9 cellular contexts compared by ENCODE assay signal in the genomic region with DNA sequence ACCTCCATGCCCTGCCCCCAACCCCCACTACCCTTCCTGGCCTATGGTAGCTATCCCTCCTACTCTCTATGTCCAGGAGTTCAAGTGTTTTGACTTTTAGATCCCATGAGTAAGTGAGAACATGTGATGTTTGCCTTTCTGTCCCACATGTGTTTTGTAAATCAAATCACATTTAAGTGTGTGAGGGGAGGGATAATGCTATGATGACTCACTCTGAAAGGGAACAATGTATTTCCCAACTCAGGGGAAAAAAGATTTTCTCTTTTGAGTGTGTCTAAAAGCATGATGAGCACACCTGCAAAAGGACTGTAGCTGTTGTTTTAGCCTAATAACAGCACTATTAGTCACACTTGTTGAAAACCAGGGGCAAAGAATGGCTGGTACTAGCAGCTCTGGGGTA.
DNase-seq lines count a peak whose midpoint lies in the region; ATAC-seq and TF ChIP-seq lines count a peak whose summit lies in the region.
"Had no signal": no experiment of that assay in that cellular context is flagged by ENCODE, and none has a peak within 500 bp of the region (broad histone marks: within the 10 kb centered on the region; RNA-seq: fewer than 3 reads in every experiment).

No MANE protein-coding gene starts in this region.

- no peak overlapping the region for H3K27ac ChIP-seq in breast epithelium
- H3K27ac ChIP-seq in SJSA1: 0 out of 2 replicates have a peak overlapping the region, but pooled peaks have one; percentile 11
- no peak overlapping the region for H3K27ac ChIP-seq in upper lobe of right lung

- H3K9me3 ChIP-seq in breast epithelium (no peaks in the 10 kb centered on the region), SJSA1 (replicated peaks) (no peaks in the 10 kb centered on the region), upper lobe of right lung (no peaks in the 10 kb centered on the region)

- H3K27me3 ChIP-seq in breast epithelium: no peaks in the 10 kb centered on the region
- H3K27me3 ChIP-seq in SJSA1 (replicated peaks): no peaks in the 10 kb centered on the region
- H3K27me3 ChIP-seq in upper lobe of right lung: no peaks in the 10 kb centered on the region

- no peaks in the 10 kb centered on the region for H3K9me3 Mint-ChIP-seq in MCF 10A (ENCODE audit: unreplicated experiment)

- no peak overlapping the region for H3K4me3 ChIP-seq in breast epithelium
- H3K4me3 ChIP-seq in SJSA1: no peak overlapping the region
- H3K4me3 ChIP-seq in fibroblast of the aortic adventitia (ENCODE audit: low read depth, low read length): no peak overlapping the region
- no peak overlapping the region for H3K4me3 ChIP-seq in upper lobe of right lung

- DNase-seq in MCF 10A (ENCODE audit: unreplicated experiment) (peak; percentile 95), breast epithelium (ENCODE audit: low spot score in 2 of 2) (no peak), SJSA1 (ENCODE audit: low read depth in 1 of 2, low spot score in 2 of 2) (peak in 1 of 2 experiments; percentile 60), fibroblast of the aortic adventitia (ENCODE audit: low read depth) (peak; percentile 53), upper lobe of right lung (no peak), HUDEP-2 (lab: John Stamatoyannopoulos, UW; ENCODE audit: unreplicated experiment in 76 of 76) (no peak)
- no peak for DNase-seq in activated CD8-positive, alpha-beta memory T cell treated with anti-CD3 and anti-CD28 coated beads, Interleukin-2, amount 50 U/mL, for 48 hours
- DNase-seq: caudate nucleus had no signal

- POLR2A ChIA-PET in MCF 10A (lab: Yijun Ruan, JAX): interaction anchor here (0.7 to 2.4 kb wide), 16 partner anchors 7 to 259 kb away, joined by 3 to 45 read pairs (median 5); partner anchors contain the start of gene CASP8AP2

- H3K27ac Mint-ChIP-seq in MCF 10A (ENCODE audit: low read depth, unreplicated experiment): peak overlapping the region; percentile 99

- CTCF ChIA-PET in MCF 10A (lab: Yijun Ruan, JAX): interaction anchor here (0.6 to 2.0 kb wide), 10 partner anchors 10 to 387 kb away, joined by 3 to 18 read pairs (median 4); no protein-coding TSS in a partner anchor

- H3K36me3 ChIP-seq in breast epithelium (no peaks in the 10 kb centered on the region), SJSA1 (no peaks in the 10 kb centered on the region), upper lobe of right lung (no peaks in the 10 kb centered on the region)

- ATAC-seq in upper lobe of right lung (peak; percentile 83), GM21447 (IDR thresholded peaks at IDR 0.05; ENCODE audit: unreplicated experiment) (no peak)

- H3K27me3 Mint-ChIP-seq in MCF 10A (ENCODE audit: insufficient read depth, unreplicated experiment): no peaks in the 10 kb centered on the region

- H3K36me3 Mint-ChIP-seq in MCF 10A (ENCODE audit: insufficient read depth, unreplicated experiment): peaks cover 6% of the 10 kb centered on the region

- peaks cover 35% of the 10 kb centered on the region for H3K4me1 Mint-ChIP-seq in MCF 10A (ENCODE audit: insufficient read depth, unreplicated experiment)

- TF ChIP-seq POLR2A in breast epithelium (IDR thresholded peaks at IDR 0.05): no peak

- TF ChIP-seq CTCF in MCF 10A (IDR thresholded peaks at IDR 0.05; ENCODE audit: unreplicated experiment) (no peak), breast epithelium (IDR thresholded peaks at IDR 0.05) (no peak), fibroblast of the aortic adventitia (IDR thresholded peaks at IDR 0.05; ENCODE audit: insufficient read depth, low read length) (no peak), upper lobe of right lung (IDR thresholded peaks at IDR 0.05) (no peak)

- intact Hi-C loops in MCF 10A (cut with micrococcal nuclease) (loop anchor here (1.0 to 5.0 kb wide), 3 partner anchors 10 to 146 kb away; no protein-coding TSS in a partner anchor), breast epithelium (cut with DNase I; ENCODE audit: low total_unique reads) (no loop called here), upper lobe of right lung (cut with DNase I) (no loop called here)

- peak overlapping the region; percentile 22 for H3K4me3 Mint-ChIP-seq in MCF 10A (ENCODE audit: unreplicated experiment)

- H3K4me1 ChIP-seq in breast epithelium (no peaks in the 10 kb centered on the region), SJSA1 (replicated peaks) (peaks cover 24% of the 10 kb centered on the region), upper lobe of right lung (peaks cover 3% of the 10 kb centered on the region)

- BruUV-seq in MCF 10A (replicated peaks; lab: Mats Ljungman, UMichigan): no TSS peak

Comparison
In these comparisons a context has a peak if more than half of its experiments do, and no peak if none do; other contexts are left out.
1. DNase-seq: peak in MCF 10A (single experiment) and fibroblast of the aortic adventitia (single experiment); none in breast epithelium (0 of 2), upper lobe of right lung (single experiment), HUDEP-2 (0 of 76) and activated CD8-positive, alpha-beta memory T cell treated with anti-CD3 and anti-CD28 coated beads, Interleukin-2, amount 50 U/mL, for 48 hours (single experiment).